1 cellular context compared by ENCODE assay signal in genomic region chr1:112466078-112466660, GRCh38.
TF ChIP-seq lines count a peak whose summit lies in the region.

No MANE protein-coding gene starts in this region.

TF ChIP-seq in WTC11, 78 proteins besides CTCF, POLR2A, EP300 and RAD21 (continued from another document):
- TF ChIP-seq AFF4 (CRISPR knock-in tag; IDR thresholded peaks at IDR 0.05; ENCODE audit: borderline replicate concordance) (no peak), ZBTB43 (CRISPR knock-in tag; IDR thresholded peaks at IDR 0.05) (peak; percentile 74; the same call in 1 of the 2 replicates), FOXP1 (CRISPR knock-in tag; IDR thresholded peaks at IDR 0.05; ENCODE audit: borderline replicate concordance) (peak; percentile 73), KAT7 (CRISPR knock-in tag; IDR thresholded peaks at IDR 0.05; ENCODE audit: borderline replicate concordance) (no peak), ZNF281 (CRISPR knock-in tag; IDR thresholded peaks at IDR 0.05) (peak; percentile 31; the same call in 1 of the 2 replicates), GABPB1 (CRISPR knock-in tag; IDR thresholded peaks at IDR 0.05) (0 out of 2 replicates have a peak, but pooled peaks have one; percentile 32), ESRRA (CRISPR knock-in tag; IDR thresholded peaks at IDR 0.05; ENCODE audit: borderline replicate concordance) (no peak), TEAD1 (CRISPR knock-in tag; IDR thresholded peaks at IDR 0.05) (peak; percentile 64; the same call in 1 of the 2 replicates), ZNF423 (CRISPR knock-in tag; IDR thresholded peaks at IDR 0.05) (no peak)
